8 cellular contexts compared by ENCODE assay signal in genomic region chr7:74449809-74450397, GRCh38. TPM values are rescaled to one million over a fixed set of nuclear protein-coding genes. Genes with fewer than 3 reads are reported as not detected.
DNase-seq lines count a peak whose midpoint lies in the region; ATAC-seq, FAIRE-seq and TF ChIP-seq lines count a peak whose summit lies in the region.

No MANE protein-coding gene starts in this region.

- FAIRE-seq in RCC 7860 (lab: Jason Lieb, UNC) = no peak

- H3K4me3 ChIP-seq in H7 (ENCODE audit: insufficient read depth, low read depth, low read length) (no peak overlapping the region), parathyroid adenoma (ENCODE audit: low read depth, low read length) (no peak overlapping the region), vagina (no peak overlapping the region)

- peaks cover 2% of the 10 kb centered on the region for H3K4me1 ChIP-seq in parathyroid adenoma
- H3K4me1 ChIP-seq in vagina = peaks cover 20% of the 10 kb centered on the region

- TF ChIP-seq CTCF in parathyroid adenoma (IDR thresholded peaks at IDR 0.05) (peak; percentile 67), vagina (IDR thresholded peaks at IDR 0.05) (peak; percentile 23 to 78 (median 70))

- H3K27ac ChIP-seq in parathyroid adenoma (no peak overlapping the region), vagina (no peak overlapping the region)

- H3K36me3 ChIP-seq in H7 (replicated peaks; ENCODE audit: control insufficient read depth, insufficient read depth, low read length) (no peaks in the 10 kb centered on the region), parathyroid adenoma (ENCODE audit: control insufficient read depth, insufficient read depth, low read length) (no peaks in the 10 kb centered on the region), vagina (no peaks in the 10 kb centered on the region)

- H2AFZ ChIP-seq in parathyroid adenoma = no peak overlapping the region

- no peaks in the 10 kb centered on the region for H3K9me3 Mint-ChIP-seq in activated T-helper 1 cell treated with anti-CD3 and anti-CD28 coated beads, Interleukin-12 subunit alpha, Interleukin-12 subunit beta, Interleukin-2, Interleukin-4 antibody, amounts not matched to agents 30 ng/mL and 10 ng/mL and 1 ng/mL, durations not matched to agents 14 hours and 24 hours and 36 hours

- no peak overlapping the region for H3K4me3 Mint-ChIP-seq in activated T-helper 1 cell treated with anti-CD3 and anti-CD28 coated beads, Interleukin-12 subunit alpha, Interleukin-12 subunit beta, Interleukin-2, Interleukin-4 antibody, amounts not matched to agents 30 ng/mL and 10 ng/mL and 1 ng/mL, durations not matched to agents 14 hours and 24 hours and 36 hours

- H3K4me2 ChIP-seq in parathyroid adenoma (ENCODE audit: low read length) = no peak overlapping the region

- H3K79me2 ChIP-seq in parathyroid adenoma = no peaks in the 10 kb centered on the region

- peak; percentile 16 to 53 for DNase-seq in AML-193 (lab: John Stamatoyannopoulos, UW)
- peak; percentile 95 for DNase-seq in H7
- DNase-seq in RCC 7860 (ENCODE audit: low spot score) = peak; percentile 46
- peak; percentile 47 for DNase-seq in activated T-helper 1 cell treated with anti-CD3 and anti-CD28 coated beads, Interleukin-12 subunit alpha, Interleukin-12 subunit beta, Interleukin-2, Interleukin-4 antibody, amounts not matched to agents 30 ng/mL and 10 ng/mL and 1 ng/mL, durations not matched to agents 14 hours and 24 hours and 36 hours (ENCODE audit: low spot score)
- peak; percentile 39 for DNase-seq in foreskin melanocyte
- DNase-seq in vagina (ENCODE audit: extremely low spot score in 2 of 2) = no peak

- intact Hi-C loops in activated T-helper 1 cell treated with anti-CD3 and anti-CD28 coated beads, Interleukin-12 subunit alpha, Interleukin-12 subunit beta, Interleukin-2, Interleukin-4 antibody, amounts not matched to agents 30 ng/mL and 10 ng/mL and 1 ng/mL, durations not matched to agents 14 hours and 24 hours and 36 hours (cut with micrococcal nuclease) = loop anchor here (1.0 to 10.0 kb wide), 2 partner anchors 95 to 205 kb away; partner anchors contain the start of gene GTF2I
- intact Hi-C loops in vagina (cut with DNase I) = loop anchor here (10.0 kb wide), 1 partner anchor 205 kb away; the partner anchor contains the start of gene GTF2I

- TF ChIP-seq POLR2A in vagina (IDR thresholded peaks at IDR 0.05) = no peak

- H3K36me3 Mint-ChIP-seq in activated T-helper 1 cell treated with anti-CD3 and anti-CD28 coated beads, Interleukin-12 subunit alpha, Interleukin-12 subunit beta, Interleukin-2, Interleukin-4 antibody, amounts not matched to agents 30 ng/mL and 10 ng/mL and 1 ng/mL, durations not matched to agents 14 hours and 24 hours and 36 hours (ENCODE audit: low read depth) = no peaks in the 10 kb centered on the region

- ATAC-seq in GM21723 (IDR thresholded peaks at IDR 0.05; ENCODE audit: unreplicated experiment) = no peak

- no peak overlapping the region for H3K9ac ChIP-seq in parathyroid adenoma

- H3K4me1 Mint-ChIP-seq in activated T-helper 1 cell treated with anti-CD3 and anti-CD28 coated beads, Interleukin-12 subunit alpha, Interleukin-12 subunit beta, Interleukin-2, Interleukin-4 antibody, amounts not matched to agents 30 ng/mL and 10 ng/mL and 1 ng/mL, durations not matched to agents 14 hours and 24 hours and 36 hours (ENCODE audit: low read depth) = peaks cover 12% of the 10 kb centered on the region

- peaks cover 12% of the 10 kb centered on the region for H3K27me3 Mint-ChIP-seq in activated T-helper 1 cell treated with anti-CD3 and anti-CD28 coated beads, Interleukin-12 subunit alpha, Interleukin-12 subunit beta, Interleukin-2, Interleukin-4 antibody, amounts not matched to agents 30 ng/mL and 10 ng/mL and 1 ng/mL, durations not matched to agents 14 hours and 24 hours and 36 hours (ENCODE audit: insufficient read depth)

- H3K27me3 ChIP-seq in H7 (ENCODE audit: control insufficient read depth, insufficient read depth, low read length) = no peaks in the 10 kb centered on the region
- H3K27me3 ChIP-seq in parathyroid adenoma (ENCODE audit: control insufficient read depth, insufficient read depth, low read length) = no peaks in the 10 kb centered on the region
- no peaks in the 10 kb centered on the region for H3K27me3 ChIP-seq in vagina

- no peaks in the 10 kb centered on the region for H3K9me3 ChIP-seq in parathyroid adenoma (ENCODE audit: control insufficient read depth, low read length)
- no peaks in the 10 kb centered on the region for H3K9me3 ChIP-seq in vagina

- no peak overlapping the region for H3K27ac Mint-ChIP-seq in activated T-helper 1 cell treated with anti-CD3 and anti-CD28 coated beads, Interleukin-12 subunit alpha, Interleukin-12 subunit beta, Interleukin-2, Interleukin-4 antibody, amounts not matched to agents 30 ng/mL and 10 ng/mL and 1 ng/mL, durations not matched to agents 14 hours and 24 hours and 36 hours

RNA-seq across cellular contexts. Expression of gene GTF2IRD1, which starts 3.8 kb away (rescaled TPM):
- total RNA-seq in H7 (2014; rRNA removed; shearing (Covaris generic)) = 19.6 and 21.1 TPM in 2 replicates
- total RNA-seq in activated T-helper 1 cell treated with anti-CD3 and anti-CD28 coated beads, Interleukin-12 subunit alpha, Interleukin-12 subunit beta, Interleukin-2, Interleukin-4 antibody, amounts not matched to agents 30 ng/mL and 10 ng/mL and 1 ng/mL, durations not matched to agents 14 hours and 24 hours and 36 hours = 0.96 and 1.6 TPM in 2 replicates
- total RNA-seq in vagina = 33.6 TPM

Comparison
In these comparisons a context has a peak if more than half of its experiments do, and no peak if none do; other contexts are left out.
1. DNase-seq: peak in AML-193 (2 of 2), H7 (single experiment), RCC 7860 (single experiment), activated T-helper 1 cell treated with anti-CD3 and anti-CD28 coated beads, Interleukin-12 subunit alpha, Interleukin-12 subunit beta, Interleukin-2, Interleukin-4 antibody, amounts not matched to agents 30 ng/mL and 10 ng/mL and 1 ng/mL, durations not matched to agents 14 hours and 24 hours and 36 hours (single experiment) and foreskin melanocyte (single experiment); none in vagina (0 of 2).